ENCODE assay signal across 8 cellular contexts in the genomic region with DNA sequence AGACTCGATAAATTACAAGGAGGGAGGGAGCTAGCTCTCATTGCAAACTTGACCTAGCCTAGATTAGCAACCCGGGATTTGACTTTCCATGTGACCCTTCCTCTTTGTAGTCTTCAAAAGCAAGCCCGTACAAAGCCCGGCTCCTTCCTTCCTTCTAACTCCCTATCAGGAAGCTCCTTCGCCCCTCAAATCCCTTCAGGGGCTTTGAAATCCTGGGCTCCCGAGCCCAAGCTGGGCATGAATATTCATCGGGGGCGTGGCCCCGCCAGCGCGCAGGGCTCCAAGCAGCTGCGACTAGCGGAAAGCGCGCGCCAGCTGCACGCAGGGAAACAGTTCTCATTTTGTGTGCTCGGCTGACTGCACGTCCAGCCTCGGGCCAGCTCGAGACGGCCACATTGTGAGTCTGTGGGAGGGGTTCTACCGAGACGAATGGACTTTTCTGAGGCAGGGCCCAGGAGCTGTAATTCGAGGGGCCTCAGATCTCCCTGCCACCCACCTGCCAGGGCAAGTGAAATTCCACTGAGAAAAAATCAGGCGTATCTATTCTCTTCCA.
DNase-seq lines count a peak whose midpoint lies in the region; ATAC-seq and TF ChIP-seq lines count a peak whose summit lies in the region.

No MANE protein-coding gene starts in this region.

- POLR2A ChIA-PET in activated naive CD8-positive, alpha-beta T cell treated with anti-CD3 and anti-CD28 coated beads, Interleukin-2, amount 10 ng/mL, durations not matched to agents 7 days and 5 days (lab: Charles Lee), result interaction anchor here (1.5 kb wide), 2 partner anchors 13 to 98 kb away, joined by 4 to 5 read pairs; no protein-coding TSS in a partner anchor

- no peaks in the 10 kb centered on the region for H4K20me1 ChIP-seq in osteoblast (ENCODE audit: insufficient read depth, low read length)

- no peaks in the 10 kb centered on the region for H3K27me3 ChIP-seq in H7 (ENCODE audit: control insufficient read depth, insufficient read depth, low read length)
- no peaks in the 10 kb centered on the region for H3K27me3 ChIP-seq in SJSA1 (replicated peaks)
- H3K27me3 ChIP-seq in cardiac muscle cell, result no peaks in the 10 kb centered on the region
- H3K27me3 ChIP-seq in osteoblast (ENCODE audit: insufficient read depth, low read length), result peaks cover 59% of the 10 kb centered on the region

- H3K79me2 ChIP-seq in osteoblast (ENCODE audit: insufficient read depth, low read length), result no peaks in the 10 kb centered on the region

- under 1% methylated on average over 26 of the region's 26 CpGs for WGBS in urinary bladder

- peak; percentile 88 for ATAC-seq in activated naive CD8-positive, alpha-beta T cell treated with anti-CD3 and anti-CD28 coated beads, Interleukin-2, amount 10 ng/mL, durations not matched to agents 7 days and 5 days (ENCODE audit: low read depth)

- H3K27ac ChIP-seq in SJSA1, result no peak overlapping the region
- peak overlapping the region; percentile 48 for H3K27ac ChIP-seq in cardiac muscle cell
- no peak overlapping the region for H3K27ac ChIP-seq in osteoblast (ENCODE audit: low read depth, low read length)
- H3K27ac ChIP-seq in urinary bladder (ENCODE audit: low read depth), result peak overlapping the region; percentile 55

- peaks cover 14% of the 10 kb centered on the region for H3K4me1 Mint-ChIP-seq in activated naive CD8-positive, alpha-beta T cell treated with anti-CD3 and anti-CD28 coated beads, Interleukin-2, amount 10 ng/mL, durations not matched to agents 7 days and 5 days

- H3K9me3 Mint-ChIP-seq in activated naive CD8-positive, alpha-beta T cell treated with anti-CD3 and anti-CD28 coated beads, Interleukin-2, amount 10 ng/mL, durations not matched to agents 7 days and 5 days, result no peaks in the 10 kb centered on the region

- H3K4me3 ChIP-seq in H7 (ENCODE audit: insufficient read depth, low read depth, low read length) (peak overlapping the region; percentile 44), SJSA1 (peak overlapping the region; percentile 26), cardiac muscle cell (peak overlapping the region; percentile 16), osteoblast (ENCODE audit: insufficient read depth, low read length) (peak overlapping the region; percentile 66), urinary bladder (ENCODE audit: low read depth, low read length) (peak overlapping the region; percentile 38)

- peak overlapping the region; percentile 33 for H2AFZ ChIP-seq in osteoblast (ENCODE audit: low read length)

- peak overlapping the region; percentile 86 for H3K4me3 Mint-ChIP-seq in activated naive CD8-positive, alpha-beta T cell treated with anti-CD3 and anti-CD28 coated beads, Interleukin-2, amount 10 ng/mL, durations not matched to agents 7 days and 5 days

- TF ChIP-seq CTCF in cardiac muscle cell (IDR thresholded peaks at IDR 0.05; ENCODE audit: low read depth, low read length) (peak; percentile 4), osteoblast (IDR thresholded peaks at IDR 0.05; ENCODE audit: extremely low read depth, low read depth, low read length) (no peak)

- peaks cover 4% of the 10 kb centered on the region for H3K27me3 Mint-ChIP-seq in activated naive CD8-positive, alpha-beta T cell treated with anti-CD3 and anti-CD28 coated beads, Interleukin-2, amount 10 ng/mL, durations not matched to agents 7 days and 5 days

- H3K9me3 ChIP-seq in SJSA1 (replicated peaks) (no peaks in the 10 kb centered on the region), cardiac muscle cell (ENCODE audit: low read depth) (no peaks in the 10 kb centered on the region), osteoblast (ENCODE audit: low read depth, low read length) (no peaks in the 10 kb centered on the region)

- H3K4me1 ChIP-seq in SJSA1 (replicated peaks) (peaks cover 10% of the 10 kb centered on the region), cardiac muscle cell (ENCODE audit: low read depth) (peaks cover 14% of the 10 kb centered on the region), osteoblast (ENCODE audit: insufficient read depth, low read length) (peaks cover 6% of the 10 kb centered on the region), urinary bladder (ENCODE audit: insufficient read depth) (no peaks in the 10 kb centered on the region)

- no peaks in the 10 kb centered on the region for H3K36me3 ChIP-seq in H7 (replicated peaks; ENCODE audit: control insufficient read depth, insufficient read depth, low read length)
- no peaks in the 10 kb centered on the region for H3K36me3 ChIP-seq in SJSA1
- no peaks in the 10 kb centered on the region for H3K36me3 ChIP-seq in cardiac muscle cell
- no peaks in the 10 kb centered on the region for H3K36me3 ChIP-seq in osteoblast (ENCODE audit: insufficient read depth, low read length)
- H3K36me3 ChIP-seq in urinary bladder (ENCODE audit: insufficient read depth), result no peaks in the 10 kb centered on the region

- DNase-seq in G401 (ENCODE audit: low spot score) (peak; percentile 68), H7 (peak; percentile 91), LoVo (ENCODE audit: low spot score) (peak; percentile 72), SJSA1 (ENCODE audit: low read depth in 1 of 2, low spot score in 2 of 2) (peak; percentile 39 to 59), cardiac muscle cell (ENCODE audit: low read depth in 1 of 2, low spot score in 1 of 2) (peak; percentile 78 to 91), osteoblast (ENCODE audit: insufficient read length, low spot score, missing footprints) (peak; percentile 76)
- DNase-seq in activated naive CD8-positive, alpha-beta T cell treated with anti-CD3 and anti-CD28 coated beads, Interleukin-2, amount 10 ng/mL, durations not matched to agents 7 days and 5 days, result peak; percentile 72

- peak overlapping the region; percentile 71 for H3K27ac Mint-ChIP-seq in activated naive CD8-positive, alpha-beta T cell treated with anti-CD3 and anti-CD28 coated beads, Interleukin-2, amount 10 ng/mL, durations not matched to agents 7 days and 5 days

- peaks cover 2% of the 10 kb centered on the region for H3K36me3 Mint-ChIP-seq in activated naive CD8-positive, alpha-beta T cell treated with anti-CD3 and anti-CD28 coated beads, Interleukin-2, amount 10 ng/mL, durations not matched to agents 7 days and 5 days

- H3K4me2 ChIP-seq in osteoblast (ENCODE audit: insufficient read depth, low read length), result peak overlapping the region; percentile 75

- in situ Hi-C loops in G401 (cut with HindIII; ENCODE audit: low sequenced_read_pairs), result no loop called here

Comparison
In these comparisons a context has a peak if more than half of its experiments do, and no peak if none do; other contexts are left out.
1. H3K4me3 ChIP-seq: peak in every context shown above with its lines; median percentile 66 in osteoblast; 44 in H7; 38 in urinary bladder; 26 in SJSA1; 16 in cardiac muscle cell.
2. H3K27ac ChIP-seq: peak in cardiac muscle cell (single experiment) and urinary bladder (single experiment); none in SJSA1 (single experiment) and osteoblast (single experiment).
3. Peak in every context shown above with its lines, with median percentiles within 50 percentile points of each other: DNase-seq.